In genomic region chr1:3858231-3858981, GRCh38 we compare ENCODE assay signal across 8 cellular contexts. TPM values are rescaled to one million over a fixed set of nuclear protein-coding genes. Genes with fewer than 3 reads are reported as not detected.
A peak's percentile ranks its signal among the peaks of the same experiment; 100 is the strongest.
DNase-seq lines count a peak whose midpoint lies in the region; ATAC-seq and TF ChIP-seq lines count a peak whose summit lies in the region.

No MANE protein-coding gene starts in this region.

- H4K5ac ChIP-seq in H9 (ENCODE audit: insufficient read length, low read depth, low read length) = no peak overlapping the region

- no peak overlapping the region for H2AK5ac ChIP-seq in H9 (ENCODE audit: insufficient read length, low read length)

- H2BK5ac ChIP-seq in H9 (ENCODE audit: insufficient read length, low read length) = no peak overlapping the region

- ATAC-seq in HG02678 (IDR thresholded peaks at IDR 0.05; ENCODE audit: unreplicated experiment) = no peak
- ATAC-seq in GM21825 (IDR thresholded peaks at IDR 0.05; ENCODE audit: unreplicated experiment) = no peak

- no CpG with 5 or more reads among the region's 34 CpGs for WGBS in H9 (ENCODE audit: extremely low coverage, insufficient read length, low lambda C conversion rate)
- 83% methylated on average over 32 of the region's 34 CpGs for WGBS in esophagus muscularis mucosa

- intact Hi-C loops in esophagus muscularis mucosa (cut with DNase I) = no loop called here

- peaks cover 8% of the 10 kb centered on the region for H3K23me2 ChIP-seq in H9 (ENCODE audit: insufficient read length, low read depth, low read length, poor library complexity, severe bottlenecking)

- H3K4me1 Mint-ChIP-seq in H9 = peaks cover 20 to 25% of the 10 kb centered on the region in 2 experiments
- peaks cover 16% of the 10 kb centered on the region for H3K4me1 Mint-ChIP-seq in T-helper 2 cell treated with Interferon-gamma antibody and Interleukin-4, amounts not matched to agents 5 μg/mL and 100 μg/mL, for 36 hours (ENCODE audit: low read depth)
- H3K4me1 Mint-ChIP-seq in nephron progenitor cell = peaks cover 27% of the 10 kb centered on the region

- no peak overlapping the region for H3K27ac ChIP-seq in H9 (ENCODE audit: insufficient read length, low read depth, low read length)
- H3K27ac ChIP-seq in esophagus muscularis mucosa (replicated peaks in 1 of 4) = peak overlapping the region in 1 of 4 donors; percentile 84

- no peak overlapping the region for H3K23ac ChIP-seq in H9 (ENCODE audit: insufficient read length, low read depth, low read length)

- H3K36me3 ChIP-seq in esophagus muscularis mucosa = peaks cover 0 to 7% (median 4%) of the 10 kb centered on the region in 4 donors

- no peak overlapping the region for H3K14ac ChIP-seq in H9 (ENCODE audit: insufficient read depth, low read length)

- H3T11ph ChIP-seq in H9 (ENCODE audit: low read length) = no peak overlapping the region

- peak overlapping the region; percentile 81 to 97 (median 89) for H3K4me3 ChIP-seq in esophagus muscularis mucosa

- H3K27ac Mint-ChIP-seq in H9 (no peak overlapping the region), nephron progenitor cell (no peak overlapping the region)
- H3K27ac Mint-ChIP-seq in T-helper 2 cell treated with Interferon-gamma antibody and Interleukin-4, amounts not matched to agents 5 μg/mL and 100 μg/mL, for 36 hours = no peak overlapping the region

- H3K27me3 ChIP-seq in H9 (ENCODE audit: insufficient read depth, low read length) (no peaks in the 10 kb centered on the region), esophagus muscularis mucosa (no peaks in the 10 kb centered on the region)

- H4K91ac ChIP-seq in H9 (ENCODE audit: insufficient read length, low read depth, low read length) = no peak overlapping the region

- TF ChIP-seq CTCF in H9 (conservative IDR thresholded peaks at IDR 0.05) (0 out of 3 replicates have a peak, but pooled peaks have one; percentile 15), esophagus muscularis mucosa (IDR thresholded peaks at IDR 0.05) (no peak), nephron progenitor cell (IDR thresholded peaks at IDR 0.05) (no peak)

- H2AFZ ChIP-seq in H9 (ENCODE audit: low read length) = no peak overlapping the region

- H2BK20ac ChIP-seq in H9 (ENCODE audit: low read depth, low read length, poor library complexity, severe bottlenecking) = no peak overlapping the region

- H4K8ac ChIP-seq in H9 (replicated peaks; ENCODE audit: insufficient read length, low read depth, low read length) = no peak overlapping the region

- peaks cover 2% of the 10 kb centered on the region; the same call in 1 of the 2 replicates for H3K27me3 Mint-ChIP-seq in H9 (ENCODE audit: low read depth)
- no peaks in the 10 kb centered on the region for H3K27me3 Mint-ChIP-seq in T-helper 2 cell treated with Interferon-gamma antibody and Interleukin-4, amounts not matched to agents 5 μg/mL and 100 μg/mL, for 36 hours (ENCODE audit: low read depth)
- H3K27me3 Mint-ChIP-seq in nephron progenitor cell (ENCODE audit: low read depth, poor library complexity) = peaks cover 17% of the 10 kb centered on the region

- no peaks in the 10 kb centered on the region for H3K9me3 Mint-ChIP-seq in H9
- H3K9me3 Mint-ChIP-seq in T-helper 2 cell treated with Interferon-gamma antibody and Interleukin-4, amounts not matched to agents 5 μg/mL and 100 μg/mL, for 36 hours = no peaks in the 10 kb centered on the region
- H3K9me3 Mint-ChIP-seq in nephron progenitor cell = no peaks in the 10 kb centered on the region

- no peak overlapping the region for H2BK120ac ChIP-seq in H9 (ENCODE audit: low read depth, low read length, poor library complexity, severe bottlenecking)

- no peaks in the 10 kb centered on the region for H3K79me1 ChIP-seq in H9 (ENCODE audit: insufficient read depth, low read depth, low read length, poor library complexity, severe bottlenecking)

- no peaks in the 10 kb centered on the region for H3K4me1 ChIP-seq in H9 (ENCODE audit: insufficient read depth, low read length)
- peaks cover 14 to 34% (median 27%) of the 10 kb centered on the region in 4 donors for H3K4me1 ChIP-seq in esophagus muscularis mucosa

- no peak overlapping the region for H3K18ac ChIP-seq in H9 (ENCODE audit: insufficient read length, low read depth, low read length)

- H3K9me3 ChIP-seq in H9 (ENCODE audit: control insufficient read depth, low read depth, low read length) (no peaks in the 10 kb centered on the region), esophagus muscularis mucosa (no peaks in the 10 kb centered on the region)

- TF ChIP-seq POLR2A in esophagus muscularis mucosa (IDR thresholded peaks at IDR 0.05; ENCODE audit: low read depth) = no peak

- H4K20me1 ChIP-seq in H9 (ENCODE audit: control insufficient read depth, insufficient read depth, insufficient read length) = no peaks in the 10 kb centered on the region

- H3K4me2 ChIP-seq in H9 (ENCODE audit: insufficient read depth, insufficient read length, low read length) = peak overlapping the region; percentile 50

- no peaks in the 10 kb centered on the region; a peak in 1 of 7 replicates for H3K36me3 Mint-ChIP-seq in H9 (ENCODE audit: insufficient read depth in 1 of 3, low read depth in 3 of 3)
- peaks cover 2% of the 10 kb centered on the region for H3K36me3 Mint-ChIP-seq in T-helper 2 cell treated with Interferon-gamma antibody and Interleukin-4, amounts not matched to agents 5 μg/mL and 100 μg/mL, for 36 hours (ENCODE audit: low read depth)
- H3K36me3 Mint-ChIP-seq in nephron progenitor cell (ENCODE audit: low read depth) = peaks cover 14% of the 10 kb centered on the region

- 0 out of 2 replicates have a peak, but pooled peaks cover 2% of the 10 kb centered on the region for H3K79me2 ChIP-seq in H9 (ENCODE audit: insufficient read depth, low read length)

- H3K56ac ChIP-seq in H9 (ENCODE audit: insufficient read length, low read depth, low read length) = no peak overlapping the region

- no peak overlapping the region for H2BK15ac ChIP-seq in H9 (ENCODE audit: low read depth, low read length)

- DNase-seq in Ammon's horn (ENCODE audit: low spot score) (peak; percentile 80), H9 (no peak), esophagus muscularis mucosa (ENCODE audit: extremely low spot score) (no peak), nephron progenitor cell (peak; percentile 25), AML-193 (lab: John Stamatoyannopoulos, UW) (no peak)
- DNase-seq in T-helper 2 cell treated with Interferon-gamma antibody and Interleukin-4, amounts not matched to agents 5 μg/mL and 100 μg/mL, for 36 hours (ENCODE audit: low spot score) = no peak

- no peak overlapping the region for H3K4ac ChIP-seq in H9 (ENCODE audit: low read depth, low read length)

- no peak overlapping the region for H2BK12ac ChIP-seq in H9 (ENCODE audit: insufficient read length, low read depth, low read length)

- no peak for TF ChIP-seq EP300 in esophagus muscularis mucosa (IDR thresholded peaks at IDR 0.05)

- no peak overlapping the region for H3K9ac ChIP-seq in H9 (ENCODE audit: extremely low read depth, insufficient read length, low read length)

- H3K4me3 Mint-ChIP-seq in H9 (peak overlapping the region; percentile 91 to 95), nephron progenitor cell (peak overlapping the region; percentile 95)
- H3K4me3 Mint-ChIP-seq in T-helper 2 cell treated with Interferon-gamma antibody and Interleukin-4, amounts not matched to agents 5 μg/mL and 100 μg/mL, for 36 hours = peak overlapping the region; percentile 97

RNA-seq across cellular contexts. Expression of gene DFFB, which starts 1.1 kb away (rescaled TPM):
- total RNA-seq in H9 (2021) (9.1 and 9.7 TPM in 2 replicates), esophagus muscularis mucosa (10 to 100 TPM in 1 of 4 donors, 1 to 10 TPM in 3; 5.0 to 13.4 (median 5.2) TPM)

RNA-seq across cellular contexts. Expression of gene CEP104, which starts 1.4 kb away (rescaled TPM):
- 34.5 and 40.8 TPM in 2 replicates for total RNA-seq in H9 (2021)
- total RNA-seq in esophagus muscularis mucosa = 10 to 100 TPM; 42.7 to 84.2 (median 69.8) TPM

RNA-seq across cellular contexts. Expression of gene C1orf174, which starts 41.7 kb away (rescaled TPM):
- total RNA-seq in H9 (2021) = 20.6 and 21.1 TPM in 2 replicates
- 10 to 100 TPM; 25.0 to 35.1 (median 27.6) TPM for total RNA-seq in esophagus muscularis mucosa

Comparison
In these comparisons a context has a peak if more than half of its experiments do, and no peak if none do; other contexts are left out.
1. DNase-seq: peak in Ammon's horn (single experiment) and nephron progenitor cell (single experiment); none in H9 (single experiment), T-helper 2 cell treated with Interferon-gamma antibody and Interleukin-4, amounts not matched to agents 5 μg/mL and 100 μg/mL, for 36 hours (single experiment), esophagus muscularis mucosa (single experiment) and AML-193 (0 of 2).
2. Peak in every context shown above with its lines, with median percentiles within 50 percentile points of each other: H3K4me3 Mint-ChIP-seq.